In genomic region chr16:83443972-83444371, GRCh38 we compare ENCODE assay signal across 27 cellular contexts.
DNase-seq lines count a peak whose midpoint lies in the region; FAIRE-seq and TF ChIP-seq lines count a peak whose summit lies in the region.
"Had no signal": no experiment of that assay in that cellular context is flagged by ENCODE, and none has a peak within 500 bp of the region (broad histone marks: within the 10 kb centered on the region; RNA-seq: fewer than 3 reads in every experiment).

No MANE protein-coding gene starts in this region.

- POLR2A ChIA-PET in HEK293 (lab: Yijun Ruan, JAX) = no interaction called here

- TF ChIP-seq CTCF in HEK293 (tag by site-specific recombination; IDR thresholded peaks at IDR 0.05) = no peak

- H3K9me3 ChIP-seq in HEK293 (ENCODE audit: control insufficient read depth, insufficient read depth, low read depth, low read length) = no peaks in the 10 kb centered on the region
- H3K9me3 ChIP-seq: BE2C, BLaER1 had no signal

- H3K4me1 ChIP-seq in HEK293 (ENCODE audit: control insufficient read depth, insufficient read depth, low read length) = no peaks in the 10 kb centered on the region
- H3K4me1 ChIP-seq: BE2C, BLaER1 had no signal

- H3K4me3 ChIP-seq in HEK293 (ENCODE audit: low read depth, low read length) = no peak overlapping the region
- H3K4me3 ChIP-seq: BLaER1, GM12878 had no signal

- H3K36me3 ChIP-seq in HEK293 (ENCODE audit: control insufficient read depth in 2 of 2, insufficient read depth in 1 of 2, low read length in 2 of 2) = no peaks in the 10 kb centered on the region
- H3K36me3 ChIP-seq: BE2C, BLaER1 had no signal

- CTCF ChIA-PET in HEK293 (lab: Yijun Ruan, JAX) = interaction anchor here (1.1 kb wide), 1 partner anchor 88 kb away, joined by 3 read pairs; no protein-coding TSS in a partner anchor

- no peak overlapping the region for H3K27ac ChIP-seq in HEK293 (ENCODE audit: extremely low read depth, low read depth, low read length)
- H3K27ac ChIP-seq: BLaER1 had no signal

- peak; percentile 94 for FAIRE-seq in HTR-8/SVneo (lab: Jason Lieb, UNC)
- peak; percentile 13 for FAIRE-seq in urothelium cell line (lab: Jason Lieb, UNC)
- FAIRE-seq: A204.1, GM12878, GM12892, GM18507 had no signal

- DNase-seq in HTR-8/SVneo (ENCODE audit: insufficient read length, low spot score) (no peak), islet precursor cell (peak; percentile 23), urothelium cell line (ENCODE audit: low spot score) (no peak), NCI-H1436 (lab: John Stamatoyannopoulos, UW) (no peak), foreskin melanocyte (no peak), NCI-H1105 treated with DMSO at 0.1 percent for 48 hours (lab: John Stamatoyannopoulos, UW) (no peak)
- DNase-seq: 8988T; ACHN; BE2C; C1 segment of cervical spinal cord; CD4-positive, alpha-beta memory T cell; CD4-positive, CD25-positive, alpha-beta regulatory T cell; CD8-positive, alpha-beta memory T cell; COR-L47; DMS 273 treated with DMSO at 0.1 percent for 48 hours; DMS153; DMS53; DMS79; DND-41; EL; GDM1 had no signal

TF ChIP-seq in HEK293, 187 proteins besides CTCF, POLR2A, EP300 and RAD21:
- TF ChIP-seq GLIS1 (tag by site-specific recombination; IDR thresholded peaks at IDR 0.05) (no peak), ZNF513 (tag by site-specific recombination; IDR thresholded peaks at IDR 0.05) (peak; percentile 63)
TF ChIP-seq in HEK293: peak in this region for 1.
